1 cellular context compared by ENCODE assay signal in genomic region chr16:58854392-58854791, GRCh38.
TF ChIP-seq lines count a peak whose summit lies in the region.

No MANE protein-coding gene starts in this region.

TF ChIP-seq in SK-N-SH treated with all-trans-retinoic acid at 6 μM for 48 hours, 23 proteins besides CTCF, POLR2A, EP300 and RAD21 (continued from another document):
- TF ChIP-seq ZC3H10 (CRISPR knock-in tag; IDR thresholded peaks at IDR 0.05) (no peak), POU6F1 (CRISPR knock-in tag; IDR thresholded peaks at IDR 0.05; ENCODE audit: borderline replicate concordance, low read depth) (no peak), TCF4 (CRISPR knock-in tag; IDR thresholded peaks at IDR 0.05; ENCODE audit: borderline replicate concordance) (no peak), ZFP3 (CRISPR knock-in tag; IDR thresholded peaks at IDR 0.05) (no peak), ZNF565 (CRISPR knock-in tag; conservative IDR thresholded peaks at IDR 0.05; ENCODE audit: low read depth) (no peak), ESRRG (CRISPR knock-in tag; IDR thresholded peaks at IDR 0.05) (no peak), GLIS3 (CRISPR knock-in tag; IDR thresholded peaks at IDR 0.05) (no peak), TOX (CRISPR knock-in tag; IDR thresholded peaks at IDR 0.05; ENCODE audit: borderline replicate concordance) (no peak)
TF ChIP-seq in SK-N-SH treated with all-trans-retinoic acid at 6 μM for 48 hours: peak in this region for 0.
